8 cellular contexts compared by ENCODE assay signal in genomic region chr10:119253433-119254174, GRCh38. TPM values are rescaled to one million over a fixed set of nuclear protein-coding genes. Genes with fewer than 3 reads are reported as not detected.
A peak's percentile ranks its signal among the peaks of the same experiment; 100 is the strongest.
DNase-seq lines count a peak whose midpoint lies in the region; ATAC-seq and FAIRE-seq lines count a peak whose summit lies in the region.

No MANE protein-coding gene starts in this region.

- H3K4me1 ChIP-seq in HUES48 (ENCODE audit: control insufficient read depth, insufficient read depth, low read length), result peaks cover 22% of the 10 kb centered on the region
- H3K4me1 ChIP-seq in small intestine (ENCODE audit: control insufficient read depth in 2 of 2, insufficient read depth in 1 of 2, low read depth in 1 of 2, low read length in 1 of 2), result peaks cover 15 to 21% of the 10 kb centered on the region in 2 donors

- H3K4me3 Mint-ChIP-seq in immature natural killer cell, result no peak overlapping the region

- peaks cover 0 to 2% (median 0%) of the 10 kb centered on the region in 3 donors for H3K27me3 Mint-ChIP-seq in immature natural killer cell (ENCODE audit: low read depth in 3 of 3)

- ATAC-seq in GM18502 (IDR thresholded peaks at IDR 0.05; ENCODE audit: poor library complexity, unreplicated experiment), result no peak
- ATAC-seq in HG03520 (IDR thresholded peaks at IDR 0.05; ENCODE audit: unreplicated experiment), result no peak

- peaks cover 0 to 3% (median 0%) of the 10 kb centered on the region in 3 donors for H3K36me3 Mint-ChIP-seq in immature natural killer cell

- H3K36me3 ChIP-seq in HUES48 (ENCODE audit: control insufficient read depth, insufficient read depth, low read length), result no peaks in the 10 kb centered on the region
- H3K36me3 ChIP-seq in small intestine (ENCODE audit: control insufficient read depth in 2 of 2, insufficient read depth in 2 of 2, low read length in 2 of 2), result no peaks in the 10 kb centered on the region

- no peaks in the 10 kb centered on the region for H3K9me3 ChIP-seq in HUES48 (ENCODE audit: control insufficient read depth, insufficient read depth, low read length)
- H3K9me3 ChIP-seq in small intestine (ENCODE audit: control insufficient read depth, low read depth), result no peaks in the 10 kb centered on the region

- H3K9ac ChIP-seq in HUES48 (ENCODE audit: low read depth, low read length), result no peak overlapping the region

- FAIRE-seq in small intestine (lab: Jason Lieb, UNC), result no peak

- no peaks in the 10 kb centered on the region for H3K9me3 Mint-ChIP-seq in immature natural killer cell

- H3K27ac ChIP-seq in HUES48 (ENCODE audit: low read depth, low read length), result peak overlapping the region; percentile 48
- peak overlapping the region; percentile 13 for H3K27ac ChIP-seq in angular gyrus (ENCODE audit: low read depth, low read length)
- H3K27ac ChIP-seq in small intestine (ENCODE audit: low read depth in 1 of 2, low read length in 1 of 2), result peak overlapping the region; percentile 76 to 88

- peaks cover 16 to 27% of the 10 kb centered on the region in 2 donors for H3K4me1 Mint-ChIP-seq in immature natural killer cell

- H3K27me3 ChIP-seq in HUES48 (ENCODE audit: control insufficient read depth, insufficient read depth, low read length) (peaks cover 16% of the 10 kb centered on the region), small intestine (ENCODE audit: control insufficient read depth in 2 of 2, insufficient read depth in 2 of 2, low read length in 2 of 2) (no peaks in the 10 kb centered on the region)

- DNase-seq in 8988T, result peak; percentile 69
- DNase-seq in immature natural killer cell, result no peak
- peak; percentile 63 for DNase-seq in small intestine
- DNase-seq in GF-D8 (lab: John Stamatoyannopoulos, UW), result no peak

- H3K27ac Mint-ChIP-seq in immature natural killer cell, result peak overlapping the region in 4 of 6 donors; percentile 53 to 69 (median 64)

- WGBS in small intestine, 3 donors, result 46 to 59% (median 51%) methylated on average over 16 of the region's 16 CpGs

- no peak overlapping the region for H3K4me3 ChIP-seq in HUES48 (ENCODE audit: low read depth, low read length)
- no peak overlapping the region for H3K4me3 ChIP-seq in small intestine (ENCODE audit: low read depth in 1 of 2, low read length in 2 of 2)

RNA-seq across cellular contexts. Expression of gene GRK5, which starts 46.2 kb away (rescaled TPM):
- polyA plus RNA-seq in immature natural killer cell (10 to 100 TPM in 1 of 3 donors, 1 to 10 TPM in 2; 2.1 to 12.4 (median 3.3) TPM), small intestine (10 to 100 TPM; 24.4 to 50.5 (median 27.7) TPM)

Comparison
In these comparisons a context has a peak if more than half of its experiments do, and no peak if none do; other contexts are left out.
1. DNase-seq: peak in 8988T (single experiment) and small intestine (single experiment); none in immature natural killer cell (0 of 3) and GF-D8 (single experiment).
2. H3K27ac ChIP-seq: peak in every context shown above with its lines; median percentile 82 in small intestine; 48 in HUES48; 13 in angular gyrus.